19 cellular contexts compared by ENCODE assay signal in the genomic region with DNA sequence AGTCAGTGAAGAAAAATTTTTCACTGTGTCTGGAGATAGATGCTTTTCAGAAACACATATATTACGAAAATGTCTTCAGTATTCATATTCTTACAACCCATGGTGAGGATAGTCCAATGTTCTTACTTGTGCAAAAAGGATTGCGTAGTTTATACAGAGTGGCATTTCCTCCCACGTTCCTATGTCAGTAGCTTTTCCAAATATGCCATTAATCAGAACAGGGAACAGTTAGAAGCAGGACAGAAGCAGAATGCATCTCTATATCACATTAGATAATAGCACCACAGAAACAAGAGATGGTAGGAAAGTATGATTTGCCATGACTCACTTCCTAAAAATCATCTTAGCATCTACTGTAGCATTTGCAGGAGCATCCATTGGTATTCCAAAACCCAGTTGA.
A peak's percentile ranks its signal among the peaks of the same experiment; 100 is the strongest.
DNase-seq lines count a peak whose midpoint lies in the region; ATAC-seq, FAIRE-seq and TF ChIP-seq lines count a peak whose summit lies in the region.
"Had no signal": no experiment of that assay in that cellular context is flagged by ENCODE, and none has a peak within 500 bp of the region (broad histone marks: within the 10 kb centered on the region; RNA-seq: fewer than 3 reads in every experiment).

No MANE protein-coding gene starts in this region.

- no peak for TF ChIP-seq CTCF in OCI-LY3 (IDR thresholded peaks at IDR 0.05; ENCODE audit: low read depth, low read length)

- no peaks in the 10 kb centered on the region for H3K36me3 ChIP-seq in OCI-LY3 (replicated peaks; ENCODE audit: low read depth, low read length)
- no peaks in the 10 kb centered on the region for H3K36me3 ChIP-seq in HAP-1 (replicated peaks)
- H3K36me3 ChIP-seq: BLaER1 had no signal

- H3K9me3 ChIP-seq in OCI-LY3 (ENCODE audit: insufficient read depth, low read length) (no peaks in the 10 kb centered on the region), HAP-1 (no peaks in the 10 kb centered on the region)
- H3K9me3 ChIP-seq: BLaER1 had no signal

- H3K4me3 ChIP-seq in OCI-LY3 (ENCODE audit: low read length), result no peak overlapping the region
- H3K4me3 ChIP-seq in HAP-1, result no peak overlapping the region
- H3K4me3 ChIP-seq: BLaER1 had no signal

- H3K79me2 ChIP-seq in OCI-LY3 (ENCODE audit: low read length), result no peaks in the 10 kb centered on the region

- no peak for ATAC-seq in HG02678 (IDR thresholded peaks at IDR 0.05; ENCODE audit: unreplicated experiment)

- H3K4me2 ChIP-seq in OCI-LY3 (ENCODE audit: low read length), result no peak overlapping the region
- H3K4me2 ChIP-seq: BLaER1 had no signal

- DNase-seq in H54 (ENCODE audit: insufficient read length, low spot score), result no peak
- peak; percentile 99 for DNase-seq in amniotic epithelial cell (ENCODE audit: low read depth)
- peak; percentile 7 for DNase-seq in putamen (ENCODE audit: low spot score)
- DNase-seq in HAP-1 (ENCODE audit: low spot score in 2 of 2), result no peak
- no peak for DNase-seq in medulla oblongata (ENCODE audit: extremely low spot score)
- DNase-seq: ACHN; CD4-positive, alpha-beta memory T cell; GDM1; H7; Kasumi-1; NCI-H1417; NCI-H1694 treated with DMSO at 0.1 percent for 48 hours; NCI-H2081 treated with DMSO at 0.1 percent for 48 hours; NCI-H2171 treated with DMSO at 0.1 percent for 48 hours; NCI-H446; NCI-H526 treated with DMSO at 0.1 percent for 48 hours had no signal

- in situ Hi-C loops in HAP-1 (cut with MboI; ENCODE audit: low sequenced_read_pairs), result no loop called here

- no peak overlapping the region for H3K9ac ChIP-seq in OCI-LY3 (ENCODE audit: low read length)
- H3K9ac ChIP-seq: BLaER1 had no signal

- no peaks in the 10 kb centered on the region for H4K20me1 ChIP-seq in OCI-LY3 (ENCODE audit: insufficient read depth, low read length)
- H4K20me1 ChIP-seq: BLaER1 had no signal

- no peak for TF ChIP-seq POLR2A in H54 (IDR thresholded peaks at IDR 0.05; ENCODE audit: low read depth, low read length)

- FAIRE-seq in H54 (lab: Jason Lieb, UNC), result peak; percentile 84

- no peaks in the 10 kb centered on the region for H3K27me3 ChIP-seq in OCI-LY3 (ENCODE audit: low read depth, low read length)
- no peaks in the 10 kb centered on the region for H3K27me3 ChIP-seq in HAP-1 (ENCODE audit: low read depth)
- H3K27me3 ChIP-seq: BLaER1 had no signal

- H3K4me1 ChIP-seq in OCI-LY3 (ENCODE audit: low read length) (no peaks in the 10 kb centered on the region), HAP-1 (no peaks in the 10 kb centered on the region)
- H3K4me1 ChIP-seq: BLaER1 had no signal

- H2AFZ ChIP-seq in OCI-LY3 (ENCODE audit: low read depth, low read length), result 0 out of 2 replicates have a peak overlapping the region, but pooled peaks have one; percentile 24

- H3K27ac ChIP-seq in OCI-LY3 (ENCODE audit: low read length), result no peak overlapping the region
- H3K27ac ChIP-seq: BLaER1 had no signal

Comparison
In these comparisons a context has a peak if more than half of its experiments do, and no peak if none do; other contexts are left out.
1. DNase-seq: peak in amniotic epithelial cell (single experiment) and putamen (single experiment); none in H54 (single experiment), HAP-1 (0 of 2) and medulla oblongata (single experiment).